In genomic region chr5:108930107-108930506, GRCh38 we compare ENCODE assay signal across 25 cellular contexts.
"Had no signal": no experiment of that assay in that cellular context is flagged by ENCODE, and none has a peak within 500 bp of the region (broad histone marks: within the 10 kb centered on the region; RNA-seq: fewer than 3 reads in every experiment).

No MANE protein-coding gene starts in this region.

- H3K4me3 ChIP-seq: colonic mucosa, esophagus squamous epithelium, gastrocnemius medialis, heart right ventricle, left lung, lower lobe of right lung, mucosa of descending colon had no signal

- FAIRE-seq: endometrium, keratinocyte had no signal

- DNase-seq: colonic mucosa; cortex of kidney; effector CD8-positive, alpha-beta T cell; effector memory CD8-positive, alpha-beta T cell; endodermal cell; erythroblast; esophagus squamous epithelium; foreskin fibroblast; foreskin melanocyte; gastrocnemius medialis; glutamatergic neuron; head of caudate nucleus; heart right ventricle; hippocampal formation; left cardiac atrium; left lung; left ventricle myocardium superior; lower lobe of right lung; mesenchymal stem cell; mucosa of descending colon; naive B cell had no signal

- H3K4me1 ChIP-seq: colonic mucosa, esophagus squamous epithelium, gastrocnemius medialis, left lung, lower lobe of right lung had no signal

- H3K27me3 ChIP-seq: colonic mucosa, esophagus squamous epithelium, gastrocnemius medialis, heart right ventricle, left lung had no signal

- H3K27ac ChIP-seq: colonic mucosa, epithelial cell of prostate, esophagus squamous epithelium, gastrocnemius medialis, heart right ventricle, left lung, lower lobe of right lung had no signal

- H3K9me3 ChIP-seq: colonic mucosa, gastrocnemius medialis, lower lobe of right lung had no signal

- H3K36me3 ChIP-seq: colonic mucosa, gastrocnemius medialis, lower lobe of right lung had no signal

- ATAC-seq: effector memory CD8-positive, alpha-beta T cell; esophagus mucosa; gastrocnemius medialis; heart right ventricle; left cardiac atrium; left lung; left ventricle myocardium superior; lower lobe of right lung; mucosa of descending colon had no signal
